ENCODE assay signal across 13 cellular contexts in genomic region chr10:43199088-43199683, GRCh38.
"Had no signal": no experiment of that assay in that cellular context is flagged by ENCODE, and none has a peak within 500 bp of the region (broad histone marks: within the 10 kb centered on the region; RNA-seq: fewer than 3 reads in every experiment).

No MANE protein-coding gene starts in this region.

- H3K4me3 Mint-ChIP-seq: stimulated activated memory B cell treated with anti-CD40 and anti-IgM and Interleukin-4, amounts not matched to agents 10 μg/mL and 1 μg/mL and 100 μg/mL, for 72 hours; T-helper 2 cell treated with Interferon-gamma antibody and Interleukin-4, amounts not matched to agents 5 μg/mL and 100 μg/mL, for 36 hours had no signal

- H3K4me3 ChIP-seq: colonic mucosa, ovary, tibial artery had no signal

- H3K9me3 ChIP-seq: colonic mucosa, ovary, tibial artery had no signal

- H3K27ac ChIP-seq: colonic mucosa, foreskin keratinocyte, ovary, tibial artery had no signal

- ATAC-seq: foreskin keratinocyte; stimulated activated memory B cell treated with anti-CD40 and anti-IgM and Interleukin-4, amounts not matched to agents 10 μg/mL and 1 μg/mL and 100 μg/mL, for 72 hours had no signal

- H3K27ac Mint-ChIP-seq: stimulated activated memory B cell treated with anti-CD40 and anti-IgM and Interleukin-4, amounts not matched to agents 10 μg/mL and 1 μg/mL and 100 μg/mL, for 72 hours; T-helper 2 cell treated with Interferon-gamma antibody and Interleukin-4, amounts not matched to agents 5 μg/mL and 100 μg/mL, for 36 hours had no signal

- H3K27me3 Mint-ChIP-seq: stimulated activated memory B cell treated with anti-CD40 and anti-IgM and Interleukin-4, amounts not matched to agents 10 μg/mL and 1 μg/mL and 100 μg/mL, for 72 hours had no signal

- DNase-seq: activated CD4-positive, alpha-beta T cell treated with anti-CD3 and anti-CD28 coated beads, Interleukin-2, amount 50 U/mL, for 1 hour; activated CD4-positive, CD25-positive, alpha-beta regulatory T cell; activated effector memory CD4-positive, alpha-beta T cell treated with Interleukin-2 at 50 U/mL for 16 hours; activated naive CD4-positive, alpha-beta T cell treated with anti-CD3 and anti-CD28 coated beads, Interleukin-2, amount 50 U/mL, for 16 hours; activated T-cell treated with anti-CD3 and anti-CD28 coated beads, Interleukin-2, amount 50 U/mL, for 1 hour; caudate nucleus; colonic mucosa; foreskin keratinocyte; kidney glomerular epithelial cell had no signal

- H3K9me3 Mint-ChIP-seq: stimulated activated memory B cell treated with anti-CD40 and anti-IgM and Interleukin-4, amounts not matched to agents 10 μg/mL and 1 μg/mL and 100 μg/mL, for 72 hours; T-helper 2 cell treated with Interferon-gamma antibody and Interleukin-4, amounts not matched to agents 5 μg/mL and 100 μg/mL, for 36 hours had no signal

- H3K4me1 ChIP-seq: colonic mucosa, foreskin keratinocyte had no signal

- H3K27me3 ChIP-seq: colonic mucosa, foreskin keratinocyte, ovary had no signal

- H3K36me3 ChIP-seq: colonic mucosa, ovary had no signal

- H3K36me3 Mint-ChIP-seq: stimulated activated memory B cell treated with anti-CD40 and anti-IgM and Interleukin-4, amounts not matched to agents 10 μg/mL and 1 μg/mL and 100 μg/mL, for 72 hours had no signal
